ENCODE assay signal across 1 cellular context in the genomic region with DNA sequence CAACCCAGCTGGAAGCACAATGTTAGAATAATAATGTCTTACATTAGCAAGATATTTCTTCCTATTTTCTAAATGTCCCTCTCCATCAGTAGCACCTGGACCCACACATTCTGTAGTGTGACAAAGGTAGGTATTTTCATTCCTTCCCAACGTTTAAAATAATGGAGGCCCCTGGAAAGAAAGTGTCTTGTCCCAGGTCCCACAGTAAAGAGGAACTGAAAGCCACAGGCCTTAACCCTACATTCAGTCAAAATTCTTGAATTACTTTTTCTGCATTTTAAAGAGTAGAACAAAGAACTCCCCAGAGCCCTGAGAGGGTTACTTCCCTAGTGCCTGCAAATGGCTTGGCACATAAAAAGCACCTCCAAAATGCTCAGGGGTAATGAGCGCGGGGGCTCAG.
TF ChIP-seq lines count a peak whose summit lies in the region.

No MANE protein-coding gene starts in this region.

TF ChIP-seq in HepG2, 621 proteins besides CTCF, POLR2A, EP300 and RAD21:
- TF ChIP-seq, protein P1, sequence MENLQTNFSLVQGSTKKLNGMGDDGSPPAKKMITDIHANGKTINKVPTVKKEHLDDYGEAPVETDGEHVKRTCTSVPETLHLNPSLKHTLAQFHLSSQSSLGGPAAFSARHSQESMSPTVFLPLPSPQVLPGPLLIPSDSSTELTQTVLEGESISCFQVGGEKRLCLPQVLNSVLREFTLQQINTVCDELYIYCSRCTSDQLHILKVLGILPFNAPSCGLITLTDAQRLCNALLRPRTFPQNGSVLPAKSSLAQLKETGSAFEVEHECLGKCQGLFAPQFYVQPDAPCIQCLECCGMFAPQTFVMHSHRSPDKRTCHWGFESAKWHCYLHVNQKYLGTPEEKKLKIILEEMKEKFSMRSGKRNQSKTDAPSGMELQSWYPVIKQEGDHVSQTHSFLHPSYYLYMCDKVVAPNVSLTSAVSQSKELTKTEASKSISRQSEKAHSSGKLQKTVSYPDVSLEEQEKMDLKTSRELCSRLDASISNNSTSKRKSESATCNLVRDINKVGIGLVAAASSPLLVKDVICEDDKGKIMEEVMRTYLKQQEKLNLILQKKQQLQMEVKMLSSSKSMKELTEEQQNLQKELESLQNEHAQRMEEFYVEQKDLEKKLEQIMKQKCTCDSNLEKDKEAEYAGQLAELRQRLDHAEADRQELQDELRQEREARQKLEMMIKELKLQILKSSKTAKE (CRISPR knock-in tag; IDR thresholded peaks at IDR 0.05; ENCODE audit: borderline replicate concordance) = no peak
- TF ChIP-seq PAF1 (CRISPR knock-in tag; IDR thresholded peaks at IDR 0.05) (no peak), ZNF549 (CRISPR knock-in tag; IDR thresholded peaks at IDR 0.05) (no peak), ISX (CRISPR knock-in tag; conservative IDR thresholded peaks at IDR 0.05) (no peak)
- TF ChIP-seq, protein P2, sequence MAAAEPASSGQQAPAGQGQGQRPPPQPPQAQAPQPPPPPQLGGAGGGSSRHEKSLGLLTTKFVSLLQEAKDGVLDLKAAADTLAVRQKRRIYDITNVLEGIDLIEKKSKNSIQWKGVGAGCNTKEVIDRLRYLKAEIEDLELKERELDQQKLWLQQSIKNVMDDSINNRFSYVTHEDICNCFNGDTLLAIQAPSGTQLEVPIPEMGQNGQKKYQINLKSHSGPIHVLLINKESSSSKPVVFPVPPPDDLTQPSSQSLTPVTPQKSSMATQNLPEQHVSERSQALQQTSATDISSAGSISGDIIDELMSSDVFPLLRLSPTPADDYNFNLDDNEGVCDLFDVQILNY (CRISPR knock-in tag; conservative IDR thresholded peaks at IDR 0.05) = no peak
